1 cellular context compared by ENCODE assay signal in genomic region chr13:36332986-36333385, GRCh38.
A peak's percentile ranks its signal among the peaks of the same experiment; 100 is the strongest.
TF ChIP-seq lines count a peak whose summit lies in the region.

No MANE protein-coding gene starts in this region.

TF ChIP-seq in endothelial cell of umbilical vein, 7 proteins besides CTCF, POLR2A, EP300 and RAD21:
- TF ChIP-seq MAX (IDR thresholded peaks at IDR 0.05; ENCODE audit: insufficient read depth, insufficient read length): no peak
- no peak for TF ChIP-seq EZH2 (IDR thresholded peaks at IDR 0.05; ENCODE audit: borderline replicate concordance, low read depth, low read length, severe bottlenecking)
- TF ChIP-seq MYC (IDR thresholded peaks at IDR 0.05; ENCODE audit: low read depth, low read length): no peak
- peak; percentile 89 for TF ChIP-seq FOS (IDR thresholded peaks at IDR 0.05; ENCODE audit: borderline replicate concordance, insufficient read depth, low read length)
- TF ChIP-seq JUN (IDR thresholded peaks at IDR 0.05; ENCODE audit: borderline replicate concordance, insufficient read depth, insufficient read length, low read depth): peak; percentile 86
- no peak for TF ChIP-seq GATA2 (IDR thresholded peaks at IDR 0.05; ENCODE audit: insufficient read depth, insufficient read length, low read depth, low read length)
